Comparison of ENCODE assay signal across 18 cellular contexts in genomic region chr14:94914191-94914590, GRCh38.
DNase-seq lines count a peak whose midpoint lies in the region; ATAC-seq and TF ChIP-seq lines count a peak whose summit lies in the region.
"Had no signal": no experiment of that assay in that cellular context is flagged by ENCODE, and none has a peak within 500 bp of the region (broad histone marks: within the 10 kb centered on the region; RNA-seq: fewer than 3 reads in every experiment).

No MANE protein-coding gene starts in this region.

- H3K4me3 ChIP-seq in RWPE2 (ENCODE audit: severe bottlenecking) (no peak overlapping the region), coronary artery (no peak overlapping the region), transverse colon (no peak overlapping the region)
- H3K4me3 ChIP-seq: BLaER1, GM23338 had no signal

- DNase-seq in RWPE2 (ENCODE audit: low spot score), result peak; percentile 31
- DNase-seq in coronary artery (ENCODE audit: low spot score), result peak; percentile 45
- peak; percentile 22 for DNase-seq in mucosa of gallbladder (ENCODE audit: low spot score)
- peak; percentile 48 for DNase-seq in transverse colon
- no peak for DNase-seq in HK-2 (ENCODE audit: unreplicated experiment)
- DNase-seq in DMS 273 (lab: John Stamatoyannopoulos, UW; ENCODE audit: unreplicated experiment), result no peak
- DNase-seq in head of caudate nucleus, result no peak
- DNase-seq: Caco-2; CD4-positive, CD25-positive, alpha-beta regulatory T cell; CD8-positive, alpha-beta T cell; DMS 273 treated with DMSO at 0.1 percent for 48 hours; DMS79; GF-D8; H9; HFFc6 had no signal

- ATAC-seq in RWPE2 (ENCODE audit: low read depth), result no peak
- ATAC-seq: CD8-positive, alpha-beta T cell; GM23338 had no signal

- in situ Hi-C loops in transverse colon (cut with MboI; ENCODE audit: low pct_ligation_motif_present in 1 of 4, low pct_unique_long_range_greater_than_20kb in 1 of 4, low sequenced_read_pairs in 3 of 4), result no loop called here

- no peak for TF ChIP-seq POLR2A in transverse colon (IDR thresholded peaks at IDR 0.05)

- peaks cover 24% of the 10 kb centered on the region for H3K27me3 ChIP-seq in RWPE2 (ENCODE audit: insufficient read depth, poor library complexity, severe bottlenecking)
- no peaks in the 10 kb centered on the region for H3K27me3 ChIP-seq in transverse colon
- H3K27me3 ChIP-seq: BLaER1 had no signal

- H3K27ac ChIP-seq in RWPE2 (ENCODE audit: poor library complexity, severe bottlenecking) (no peak overlapping the region), coronary artery (no peak overlapping the region), transverse colon (no peak overlapping the region)
- H3K27ac ChIP-seq: BLaER1, C4-2B had no signal

- 71% methylated on average over 3 of the region's 3 CpGs; no CpG with 5 or more reads in 1 of the 2 donors for WGBS in transverse colon (ENCODE audit: low coverage in 1 of 2), 2 donors

- H3K9me3 ChIP-seq in RWPE2 (ENCODE audit: severe bottlenecking) (no peaks in the 10 kb centered on the region), transverse colon (no peaks in the 10 kb centered on the region)
- H3K9me3 ChIP-seq: Caco-2 had no signal

- no peak for TF ChIP-seq EP300 in transverse colon (IDR thresholded peaks at IDR 0.05; ENCODE audit: low read depth)

- no peaks in the 10 kb centered on the region for H3K4me1 ChIP-seq in RWPE2 (ENCODE audit: insufficient read depth, poor library complexity, severe bottlenecking)
- no peaks in the 10 kb centered on the region for H3K4me1 ChIP-seq in transverse colon
- H3K4me1 ChIP-seq: BLaER1, Caco-2 had no signal

- TF ChIP-seq CTCF in RWPE2 (IDR thresholded peaks at IDR 0.05; ENCODE audit: poor library complexity, severe bottlenecking), result no peak
- TF ChIP-seq CTCF in coronary artery (IDR thresholded peaks at IDR 0.05), result no peak
- TF ChIP-seq CTCF in transverse colon (IDR thresholded peaks at IDR 0.05), result no peak

- H3K36me3 ChIP-seq in RWPE2 (ENCODE audit: low read depth), result no peaks in the 10 kb centered on the region
- H3K36me3 ChIP-seq in transverse colon, result no peaks in the 10 kb centered on the region
- H3K36me3 ChIP-seq: BLaER1 had no signal

- intact Hi-C loops in transverse colon (cut with DNase I; ENCODE audit: low total_unique reads), result loop anchor here (10.0 kb wide), 1 partner anchor 191 kb away; no protein-coding TSS in a partner anchor
- intact Hi-C loops in head of caudate nucleus (cut with DNase I), result no loop called here

Comparison
In these comparisons a context has a peak if more than half of its experiments do, and no peak if none do; other contexts are left out.
1. DNase-seq: peak in RWPE2 (single experiment), coronary artery (single experiment), mucosa of gallbladder (single experiment) and transverse colon (single experiment); none in HK-2 (single experiment), DMS 273 (single experiment) and head of caudate nucleus (0 of 42).